8 cellular contexts compared by ENCODE assay signal in the genomic region with DNA sequence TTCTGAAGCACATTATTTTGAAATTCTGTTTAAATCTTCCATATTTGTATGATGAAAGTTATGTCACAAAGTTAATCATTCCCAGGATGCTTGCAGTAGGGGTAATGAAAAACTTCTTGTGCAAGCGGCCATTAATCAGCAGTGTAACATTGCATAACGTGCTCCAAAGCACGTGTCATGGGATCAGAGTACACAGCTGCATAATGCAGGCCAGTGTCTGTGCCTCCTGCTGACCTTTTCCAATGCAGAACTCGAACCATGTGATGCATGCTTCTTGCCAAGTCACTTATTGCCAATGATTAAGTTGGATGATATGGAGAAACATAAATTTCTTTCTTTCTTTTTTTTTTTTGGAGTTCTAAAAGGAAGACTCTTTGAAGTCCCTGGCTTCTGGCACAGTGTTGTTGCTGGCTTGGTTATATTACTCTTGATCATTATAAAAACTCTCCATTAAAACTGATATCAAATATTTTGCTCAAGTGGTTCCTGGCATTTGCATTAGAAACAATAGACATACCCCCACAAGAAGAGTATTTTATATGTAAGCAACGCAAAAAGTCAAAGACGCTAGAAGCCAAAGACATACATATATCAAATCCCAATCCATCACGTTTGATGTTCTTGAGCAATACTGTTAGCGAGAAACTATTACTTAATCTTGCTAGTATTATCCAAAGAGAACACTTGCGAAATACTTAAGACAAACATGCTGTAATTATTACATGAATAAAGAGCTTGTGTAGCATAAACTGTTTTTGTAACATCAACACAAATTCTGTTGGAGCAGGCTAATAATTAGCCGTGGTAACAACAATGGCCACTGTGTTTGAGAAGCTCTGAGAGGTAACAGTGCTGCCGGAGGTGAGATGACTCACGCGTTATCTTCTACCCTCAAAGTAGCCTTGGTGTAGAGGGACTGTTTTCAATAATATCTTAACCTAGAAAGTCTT.
DNase-seq lines count a peak whose midpoint lies in the region; ATAC-seq and TF ChIP-seq lines count a peak whose summit lies in the region.

No MANE protein-coding gene starts in this region.

- no peak for ATAC-seq in stimulated activated naive CD8-positive, alpha-beta T cell treated with anti-CD3 and anti-CD28 coated beads, Interleukin-15, Interleukin-2, amounts not matched to agents 100 U/mL and 50 U/mL, for 24 hours
- no peak for ATAC-seq in GM18867 (IDR thresholded peaks at IDR 0.05; ENCODE audit: unreplicated experiment)

- H3K27ac ChIP-seq in VCaP = peak overlapping the region; percentile 65

- peak; percentile 19 for DNase-seq in NK-92 treated with Interleukin-12 subunit alpha and Interleukin-12 subunit beta, amount 100 ng/mL, for 24 hours (lab: John Stamatoyannopoulos, UW)
- DNase-seq in NK-92 (lab: John Stamatoyannopoulos, UW; ENCODE audit: unreplicated experiment) (no peak), hippocampal formation (lab: John Stamatoyannopoulos, UW) (peak; percentile 20 to 45), smooth muscle cell of the brain vasculature (ENCODE audit: low read depth, low spot score) (peak; percentile 51), GM10266 (ENCODE audit: extremely low spot score) (no peak)
- DNase-seq in stimulated activated naive CD8-positive, alpha-beta T cell treated with anti-CD3 and anti-CD28 coated beads, Interleukin-15, Interleukin-2, amounts not matched to agents 100 U/mL and 50 U/mL, for 24 hours = no peak

- TF ChIP-seq CTCF in VCaP (conservative IDR thresholded peaks at IDR 0.05) (no peak), GM10266 (IDR thresholded peaks at IDR 0.05; ENCODE audit: control insufficient read depth, insufficient read depth, low read depth, missing control alignments) (no peak)

Comparison
In these comparisons a context has a peak if more than half of its experiments do, and no peak if none do; other contexts are left out.
1. DNase-seq: peak in NK-92 treated with Interleukin-12 subunit alpha and Interleukin-12 subunit beta, amount 100 ng/mL, for 24 hours (single experiment), hippocampal formation (2 of 2) and smooth muscle cell of the brain vasculature (single experiment); none in NK-92 (single experiment), stimulated activated naive CD8-positive, alpha-beta T cell treated with anti-CD3 and anti-CD28 coated beads, Interleukin-15, Interleukin-2, amounts not matched to agents 100 U/mL and 50 U/mL, for 24 hours (single experiment) and GM10266 (single experiment).